ENCODE assay signal across 21 cellular contexts in genomic region chr1:196450143-196450911, GRCh38.
DNase-seq lines count a peak whose midpoint lies in the region; ATAC-seq and TF ChIP-seq lines count a peak whose summit lies in the region.
"Had no signal": no experiment of that assay in that cellular context is flagged by ENCODE, and none has a peak within 500 bp of the region (broad histone marks: within the 10 kb centered on the region; RNA-seq: fewer than 3 reads in every experiment).

No MANE protein-coding gene starts in this region.

- H3K9me3 ChIP-seq in HUES48 (ENCODE audit: control insufficient read depth, insufficient read depth, low read length) (no peaks in the 10 kb centered on the region), iPS-20b (ENCODE audit: insufficient read depth, low read depth, low read length) (no peaks in the 10 kb centered on the region), esophagus squamous epithelium (no peaks in the 10 kb centered on the region)
- H3K9me3 ChIP-seq: SJCRH30 had no signal

- POLR2A ChIA-PET in WTC11 (lab: Charles Lee), result interaction anchor here (0.6 to 0.7 kb wide), 2 partner anchors 20 to 507 kb away, joined by 3 to 7 read pairs; no protein-coding TSS in a partner anchor

- TF ChIP-seq POLR2A in esophagus squamous epithelium (IDR thresholded peaks at IDR 0.05), result no peak

- H3K9me3 Mint-ChIP-seq in WTC11, result no peaks in the 10 kb centered on the region
- H3K9me3 Mint-ChIP-seq: CD4-positive, alpha-beta T cell had no signal

- H3K27me3 ChIP-seq in HUES48 (ENCODE audit: control insufficient read depth, insufficient read depth, low read length) (no peaks in the 10 kb centered on the region), iPS-20b (ENCODE audit: insufficient read depth, low read length) (no peaks in the 10 kb centered on the region), esophagus squamous epithelium (no peaks in the 10 kb centered on the region)
- H3K27me3 ChIP-seq: SJCRH30 had no signal

- no peak overlapping the region for H3K9ac ChIP-seq in HUES48 (ENCODE audit: low read depth, low read length)
- H3K9ac ChIP-seq in iPS-20b (ENCODE audit: low read depth, low read length), result no peak overlapping the region

- H3K27ac ChIP-seq in HUES48 (ENCODE audit: low read depth, low read length), result peak overlapping the region; percentile 81
- H3K27ac ChIP-seq in iPS-20b (ENCODE audit: low read length), result peak overlapping the region; percentile 16
- H3K27ac ChIP-seq in esophagus squamous epithelium, result no peak overlapping the region
- H3K27ac ChIP-seq: PC-9, RWPE1, SJCRH30 had no signal

- CTCF ChIA-PET in WTC11 (lab: Charles Lee), result interaction anchor here (0.7 to 1.2 kb wide), 3 partner anchors 9 to 302 kb away, joined by 4 read pairs; no protein-coding TSS in a partner anchor

- WGBS in esophagus squamous epithelium, 2 donors, result 42 to 50% methylated on average over 3 of the region's 3 CpGs

- TF ChIP-seq CTCF in WTC11 (IDR thresholded peaks at IDR 0.05) (no peak), esophagus squamous epithelium (IDR thresholded peaks at IDR 0.05) (no peak)

- peak overlapping the region; percentile 58 for H3K27ac Mint-ChIP-seq in WTC11
- H3K27ac Mint-ChIP-seq: CD4-positive, alpha-beta T cell had no signal

- H3K4me3 Mint-ChIP-seq in WTC11, result no peak overlapping the region; the same call in 1 of the 2 replicates
- H3K4me3 Mint-ChIP-seq: CD4-positive, alpha-beta T cell had no signal

- ATAC-seq in WTC11 (peak; percentile 60), HG03139 (IDR thresholded peaks at IDR 0.05; ENCODE audit: unreplicated experiment) (no peak)
- ATAC-seq: GM12878, K562 had no signal

- DNase-seq in AML-193 (lab: John Stamatoyannopoulos, UW), result peak; percentile 28 to 44
- DNase-seq in WTC11 (ENCODE audit: low spot score), result no peak
- DNase-seq in NCI-H2081 treated with DMSO at 0.1 percent for 48 hours (lab: John Stamatoyannopoulos, UW), result no peak
- DNase-seq in central memory CD4-positive, alpha-beta T cell, result no peak
- no peak for DNase-seq in esophagus squamous epithelium (lab: John Stamatoyannopoulos, UW)
- DNase-seq: CD4-positive, alpha-beta T cell; DMS53; EL; NCI-H1092 treated with DMSO at 0.1 percent for 48 hours; NCI-H146; NCI-H2081; NCI-H446 treated with DMSO at 0.1 percent for 48 hours; PC-9; SJCRH30; SW 1271 had no signal

- peaks cover 50% of the 10 kb centered on the region for H3K4me1 ChIP-seq in HUES48 (ENCODE audit: control insufficient read depth, insufficient read depth, low read length)
- H3K4me1 ChIP-seq in iPS-20b (ENCODE audit: insufficient read depth, low read length), result peaks cover 19% of the 10 kb centered on the region; the same call in 1 of the 2 replicates
- no peaks in the 10 kb centered on the region for H3K4me1 ChIP-seq in esophagus squamous epithelium
- H3K4me1 ChIP-seq: SJCRH30 had no signal

- intact Hi-C loops in esophagus squamous epithelium (cut with DNase I), result no loop called here

- H3K27me3 Mint-ChIP-seq in WTC11 (ENCODE audit: low read depth), result no peaks in the 10 kb centered on the region
- H3K27me3 Mint-ChIP-seq: CD4-positive, alpha-beta T cell had no signal

- peaks cover 42% of the 10 kb centered on the region for H3K4me1 Mint-ChIP-seq in WTC11

- no peaks in the 10 kb centered on the region for H3K36me3 ChIP-seq in HUES48 (ENCODE audit: control insufficient read depth, insufficient read depth, low read length)
- H3K36me3 ChIP-seq in iPS-20b (ENCODE audit: insufficient read depth, low read depth, low read length), result no peaks in the 10 kb centered on the region
- H3K36me3 ChIP-seq in esophagus squamous epithelium, result no peaks in the 10 kb centered on the region
- H3K36me3 ChIP-seq: SJCRH30 had no signal

- H3K36me3 Mint-ChIP-seq in WTC11, result no peaks in the 10 kb centered on the region

- peak overlapping the region; percentile 30; the same call in 1 of the 2 replicates for H3K4me3 ChIP-seq in HUES48 (ENCODE audit: low read depth, low read length)
- peak overlapping the region; percentile 38; the same call in 1 of the 2 replicates for H3K4me3 ChIP-seq in iPS-20b (ENCODE audit: low read length)
- H3K4me3 ChIP-seq in esophagus squamous epithelium, result no peak overlapping the region
- H3K4me3 ChIP-seq: GM12878, K562, PC-9, SJCRH30 had no signal

TF ChIP-seq in WTC11, 78 proteins besides CTCF, POLR2A, EP300 and RAD21 (continues in another document):
- TF ChIP-seq NFYB (CRISPR knock-in tag; conservative IDR thresholded peaks at IDR 0.05; ENCODE audit: low read depth) (no peak), FOXP4 (CRISPR knock-in tag; IDR thresholded peaks at IDR 0.05) (no peak), HMGXB4 (CRISPR knock-in tag; IDR thresholded peaks at IDR 0.05) (no peak), FOXK1 (CRISPR knock-in tag; IDR thresholded peaks at IDR 0.05) (no peak), CREM (CRISPR knock-in tag; IDR thresholded peaks at IDR 0.05) (no peak), HMGA2 (CRISPR knock-in tag; IDR thresholded peaks at IDR 0.05) (no peak)
- TF ChIP-seq, protein P1, sequence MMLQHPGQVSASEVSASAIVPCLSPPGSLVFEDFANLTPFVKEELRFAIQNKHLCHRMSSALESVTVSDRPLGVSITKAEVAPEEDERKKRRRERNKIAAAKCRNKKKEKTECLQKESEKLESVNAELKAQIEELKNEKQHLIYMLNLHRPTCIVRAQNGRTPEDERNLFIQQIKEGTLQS (CRISPR knock-in tag; conservative IDR thresholded peaks at IDR 0.05), result no peak
- TF ChIP-seq, protein P2, sequence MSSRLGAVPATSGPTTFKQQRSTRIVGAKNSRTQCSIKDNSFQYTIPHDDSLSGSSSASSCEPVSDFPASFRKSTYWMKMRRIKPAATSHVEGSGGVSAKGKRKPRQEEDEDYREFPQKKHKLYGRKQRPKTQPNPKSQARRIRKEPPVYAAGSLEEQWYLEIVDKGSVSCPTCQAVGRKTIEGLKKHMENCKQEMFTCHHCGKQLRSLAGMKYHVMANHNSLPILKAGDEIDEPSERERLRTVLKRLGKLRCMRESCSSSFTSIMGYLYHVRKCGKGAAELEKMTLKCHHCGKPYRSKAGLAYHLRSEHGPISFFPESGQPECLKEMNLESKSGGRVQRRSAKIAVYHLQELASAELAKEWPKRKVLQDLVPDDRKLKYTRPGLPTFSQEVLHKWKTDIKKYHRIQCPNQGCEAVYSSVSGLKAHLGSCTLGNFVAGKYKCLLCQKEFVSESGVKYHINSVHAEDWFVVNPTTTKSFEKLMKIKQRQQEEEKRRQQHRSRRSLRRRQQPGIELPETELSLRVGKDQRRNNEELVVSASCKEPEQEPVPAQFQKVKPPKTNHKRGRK (CRISPR knock-in tag; IDR thresholded peaks at IDR 0.05; ENCODE audit: borderline replicate concordance), result no peak
- TF ChIP-seq, protein P3, sequence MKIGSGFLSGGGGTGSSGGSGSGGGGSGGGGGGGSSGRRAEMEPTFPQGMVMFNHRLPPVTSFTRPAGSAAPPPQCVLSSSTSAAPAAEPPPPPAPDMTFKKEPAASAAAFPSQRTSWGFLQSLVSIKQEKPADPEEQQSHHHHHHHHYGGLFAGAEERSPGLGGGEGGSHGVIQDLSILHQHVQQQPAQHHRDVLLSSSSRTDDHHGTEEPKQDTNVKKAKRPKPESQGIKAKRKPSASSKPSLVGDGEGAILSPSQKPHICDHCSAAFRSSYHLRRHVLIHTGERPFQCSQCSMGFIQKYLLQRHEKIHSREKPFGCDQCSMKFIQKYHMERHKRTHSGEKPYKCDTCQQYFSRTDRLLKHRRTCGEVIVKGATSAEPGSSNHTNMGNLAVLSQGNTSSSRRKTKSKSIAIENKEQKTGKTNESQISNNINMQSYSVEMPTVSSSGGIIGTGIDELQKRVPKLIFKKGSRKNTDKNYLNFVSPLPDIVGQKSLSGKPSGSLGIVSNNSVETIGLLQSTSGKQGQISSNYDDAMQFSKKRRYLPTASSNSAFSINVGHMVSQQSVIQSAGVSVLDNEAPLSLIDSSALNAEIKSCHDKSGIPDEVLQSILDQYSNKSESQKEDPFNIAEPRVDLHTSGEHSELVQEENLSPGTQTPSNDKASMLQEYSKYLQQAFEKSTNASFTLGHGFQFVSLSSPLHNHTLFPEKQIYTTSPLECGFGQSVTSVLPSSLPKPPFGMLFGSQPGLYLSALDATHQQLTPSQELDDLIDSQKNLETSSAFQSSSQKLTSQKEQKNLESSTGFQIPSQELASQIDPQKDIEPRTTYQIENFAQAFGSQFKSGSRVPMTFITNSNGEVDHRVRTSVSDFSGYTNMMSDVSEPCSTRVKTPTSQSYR (CRISPR knock-in tag; IDR thresholded peaks at IDR 0.05), result no peak

Comparison
In these comparisons a context has a peak if more than half of its experiments do, and no peak if none do; other contexts are left out.
1. DNase-seq: peak in AML-193 (2 of 2); none in WTC11 (single experiment), NCI-H2081 treated with DMSO at 0.1 percent for 48 hours (single experiment), central memory CD4-positive, alpha-beta T cell (single experiment) and esophagus squamous epithelium (single experiment).
2. H3K27ac ChIP-seq: peak in HUES48 (single experiment) and iPS-20b (single experiment); none in esophagus squamous epithelium (0 of 4).
3. H3K4me3 ChIP-seq: peak in HUES48 (single experiment) and iPS-20b (single experiment); none in esophagus squamous epithelium (0 of 4).